Comparison of ENCODE assay signal across 15 cellular contexts in genomic region chr19:18850560-18851375, GRCh38. TPM values are rescaled to one million over a fixed set of nuclear protein-coding genes. Genes with fewer than 3 reads are reported as not detected.
DNase-seq lines count a peak whose midpoint lies in the region; ATAC-seq and TF ChIP-seq lines count a peak whose summit lies in the region.
"Had no signal": no experiment of that assay in that cellular context is flagged by ENCODE, and none has a peak within 500 bp of the region (broad histone marks: within the 10 kb centered on the region; RNA-seq: fewer than 3 reads in every experiment).

No MANE protein-coding gene starts in this region.

- peaks cover 69 to 75% of the 10 kb centered on the region in 2 experiments for H3K36me3 ChIP-seq in trophoblast cell (ENCODE audit: control insufficient read depth in 1 of 2, insufficient read depth in 2 of 2, low read length in 2 of 2)
- H3K36me3 ChIP-seq in upper lobe of left lung, result peaks cover 41 to 67% (median 62%) of the 10 kb centered on the region in 4 donors
- H3K36me3 ChIP-seq in hepatocyte (replicated peaks; ENCODE audit: insufficient read depth, low read depth), result no peaks in the 10 kb centered on the region
- H3K36me3 ChIP-seq in endodermal cell (ENCODE audit: control insufficient read depth, insufficient read depth, low read length), result peaks cover 79% of the 10 kb centered on the region

- no peak overlapping the region for H3K4me2 ChIP-seq in trophoblast cell (ENCODE audit: low read length)
- no peak overlapping the region for H3K4me2 ChIP-seq in hepatocyte

- H3K79me1 ChIP-seq in trophoblast cell (ENCODE audit: low read length), result peaks cover 6% of the 10 kb centered on the region

- H3K14ac ChIP-seq in trophoblast cell (ENCODE audit: low read length), result no peak overlapping the region

- H3K4ac ChIP-seq in trophoblast cell (ENCODE audit: low read depth, low read length), result peak overlapping the region; percentile 12

- H3K18ac ChIP-seq in trophoblast cell (ENCODE audit: low read length), result peak overlapping the region; percentile 34

- H4K20me1 ChIP-seq in hepatocyte (ENCODE audit: insufficient read depth, poor library complexity, severe bottlenecking), result peaks cover 63% of the 10 kb centered on the region

- H2BK5ac ChIP-seq in trophoblast cell (ENCODE audit: low read depth, low read length, poor library complexity), result no peak overlapping the region

- H3K36me3 Mint-ChIP-seq in endodermal cell (ENCODE audit: low read depth), result peaks cover 64% of the 10 kb centered on the region

- no peak overlapping the region for H3K4me3 ChIP-seq in trophoblast cell (ENCODE audit: low read depth, low read length)
- no peak overlapping the region for H3K4me3 ChIP-seq in upper lobe of left lung
- no peak overlapping the region for H3K4me3 ChIP-seq in hepatocyte
- H3K4me3 ChIP-seq in endodermal cell (ENCODE audit: low read length), result no peak overlapping the region

- no peaks in the 10 kb centered on the region for H3K9me2 ChIP-seq in hepatocyte (replicated peaks; ENCODE audit: insufficient read depth)

- H2BK12ac ChIP-seq in trophoblast cell (ENCODE audit: low read length), result no peak overlapping the region

- H2BK120ac ChIP-seq in trophoblast cell (ENCODE audit: insufficient read depth, low read length, poor library complexity), result no peak overlapping the region

- no CpG with 5 or more reads among the region's 26 CpGs for WGBS in trophoblast cell (ENCODE audit: extremely low coverage, insufficient coverage, insufficient read length)
- WGBS in upper lobe of left lung, 2 donors, result 82 to 88% methylated on average over 17 to 26 of the region's 26 CpGs
- 87% methylated on average over 26 of the region's 26 CpGs for WGBS in hepatocyte (ENCODE audit: low lambda C conversion rate, missing lambda C conversion rate)
- whole genome bisulfite sequencing in endodermal cell (ENCODE audit: insufficient coverage in 1 of 2, insufficient read length in 1 of 2), 2 experiments, result 93 to 98% methylated on average over 8 to 25 of the region's 26 CpGs

- no peak overlapping the region for H2AK5ac ChIP-seq in trophoblast cell (ENCODE audit: low read length)

- H3K9ac ChIP-seq in trophoblast cell (ENCODE audit: low read length) (no peak overlapping the region), endodermal cell (ENCODE audit: extremely low read depth, low read length, poor library complexity, severe bottlenecking) (no peak overlapping the region)

- H3K79me2 ChIP-seq in trophoblast cell (ENCODE audit: control insufficient read depth, insufficient read depth, low read length, poor library complexity), result peaks cover 5% of the 10 kb centered on the region
- peaks cover 62% of the 10 kb centered on the region for H3K79me2 ChIP-seq in hepatocyte

- no peaks in the 10 kb centered on the region for H3K27me3 ChIP-seq in trophoblast cell (ENCODE audit: insufficient read depth, low read length)
- no peaks in the 10 kb centered on the region for H3K27me3 ChIP-seq in upper lobe of left lung
- H3K27me3 ChIP-seq in hepatocyte, result no peaks in the 10 kb centered on the region
- no peaks in the 10 kb centered on the region for H3K27me3 ChIP-seq in endodermal cell (ENCODE audit: control insufficient read depth, insufficient read depth, low read length, poor library complexity, severe bottlenecking)

- H3K9me3 ChIP-seq in trophoblast cell (ENCODE audit: insufficient read depth, low read depth, low read length) (peaks cover 1% of the 10 kb centered on the region), upper lobe of left lung (no peaks in the 10 kb centered on the region), hepatocyte (ENCODE audit: low read depth) (no peaks in the 10 kb centered on the region), endodermal cell (ENCODE audit: control insufficient read depth, low read length) (no peaks in the 10 kb centered on the region)

- H3K4me1 ChIP-seq in trophoblast cell (ENCODE audit: control insufficient read depth in 1 of 2, insufficient read depth in 2 of 2, low read length in 2 of 2) (peaks cover 15 to 30% of the 10 kb centered on the region in 2 experiments), upper lobe of left lung (peaks cover 41 to 59% (median 47%) of the 10 kb centered on the region in 4 donors), hepatocyte (ENCODE audit: insufficient read depth) (peaks cover 16% of the 10 kb centered on the region), endodermal cell (ENCODE audit: control insufficient read depth, insufficient read depth, low read length) (peaks cover 5% of the 10 kb centered on the region)

- H3K27ac Mint-ChIP-seq in endodermal cell, result no peak overlapping the region
- H3K27ac Mint-ChIP-seq: activated naive CD4-positive, alpha-beta T cell treated with anti-CD3 and anti-CD28 coated beads for 36 hours; CD8-positive, alpha-beta T cell had no signal

- TF ChIP-seq EP300 in upper lobe of left lung (IDR thresholded peaks at IDR 0.05), result no peak

- H2AFZ ChIP-seq in trophoblast cell (ENCODE audit: insufficient read depth, low read length, poor library complexity) (no peak overlapping the region), hepatocyte (no peak overlapping the region)

- H3K23ac ChIP-seq in trophoblast cell (ENCODE audit: low read length), result no peak overlapping the region

- no peak overlapping the region for H3K4me3 Mint-ChIP-seq in endodermal cell
- H3K4me3 Mint-ChIP-seq: activated naive CD4-positive, alpha-beta T cell treated with anti-CD3 and anti-CD28 coated beads for 36 hours; CD8-positive, alpha-beta T cell had no signal

- TF ChIP-seq CTCF in upper lobe of left lung (IDR thresholded peaks at IDR 0.05), result peak in 1 of 6 experiments; percentile 7
- no peak for TF ChIP-seq CTCF in hepatocyte (IDR thresholded peaks at IDR 0.05; ENCODE audit: poor library complexity)
- no peak for TF ChIP-seq CTCF in endodermal cell (conservative IDR thresholded peaks at IDR 0.05)

- H3K9me3 Mint-ChIP-seq in endodermal cell, result no peaks in the 10 kb centered on the region
- H3K9me3 Mint-ChIP-seq: activated naive CD4-positive, alpha-beta T cell treated with anti-CD3 and anti-CD28 coated beads for 36 hours; CD8-positive, alpha-beta T cell had no signal

- no peak overlapping the region for H4K12ac ChIP-seq in trophoblast cell (ENCODE audit: low read depth, low read length)

- no peak for ATAC-seq in upper lobe of left lung (ENCODE audit: low FRiP score in 2 of 2)
- no peak for ATAC-seq in HG03521 (IDR thresholded peaks at IDR 0.05; ENCODE audit: unreplicated experiment)
- ATAC-seq: CD8-positive, alpha-beta T cell had no signal

- H3K27me3 Mint-ChIP-seq in endodermal cell (ENCODE audit: insufficient read depth), result no peaks in the 10 kb centered on the region

- H4K8ac ChIP-seq in trophoblast cell (ENCODE audit: low read depth, low read length), result no peak overlapping the region

- TF ChIP-seq POLR2A in upper lobe of left lung (IDR thresholded peaks at IDR 0.05), result no peak

- H4K91ac ChIP-seq in trophoblast cell (ENCODE audit: low read depth, low read length), result no peak overlapping the region

- H3K4me1 Mint-ChIP-seq in endodermal cell, result peaks cover 11% of the 10 kb centered on the region

- H3K27ac ChIP-seq in epithelial cell of prostate, result peak overlapping the region; percentile 49
- peak overlapping the region; percentile 35 for H3K27ac ChIP-seq in trophoblast cell (ENCODE audit: low read depth, low read length)
- H3K27ac ChIP-seq in upper lobe of left lung, result peak overlapping the region in 3 of 4 donors; percentile 45 to 92 (median 87)
- no peak overlapping the region for H3K27ac ChIP-seq in hepatocyte
- H3K27ac ChIP-seq in endodermal cell (ENCODE audit: low read depth, low read length), result no peak overlapping the region

- peak; percentile 15 for DNase-seq in activated T-cell treated with anti-CD3 and anti-CD28 coated beads, Interleukin-2, amount 50 U/mL, for 1 hour
- DNase-seq in activated T-cell treated with anti-CD3 and anti-CD28 coated beads, Interleukin-2, amount 50 U/mL, for 48 hours, result no peak
- DNase-seq in epithelial cell of prostate (ENCODE audit: low read depth, low spot score) (peak; percentile 22), trophoblast cell (peak; percentile 34 to 47), upper lobe of left lung (peak in 1 of 2 donors; percentile 76), hepatocyte (ENCODE audit: low spot score) (no peak), endodermal cell (no peak)
- DNase-seq: activated naive CD4-positive, alpha-beta T cell treated with anti-CD3 and anti-CD28 coated beads for 36 hours; central memory CD4-positive, alpha-beta T cell; midbrain; NCI-H2171; stimulated activated CD4-positive, alpha-beta T cell treated with anti-CD3 and anti-CD28 coated beads, Interleukin-1b, Interleukin-23, amount 100 ng/mL, for 48 hours had no signal

RNA-seq across cellular contexts. Expression of gene UPF1, which starts 19.0 kb away (rescaled TPM):
- 38.1 and 38.7 TPM in 2 replicates for polyA plus RNA-seq in trophoblast cell (2013)
- total RNA-seq in upper lobe of left lung (100 to 1,000 TPM in 2 of 6 donors, 10 to 100 TPM in 4; 68.9 to 157 (median 86.3) TPM), hepatocyte (24.5 and 47.2 TPM in 2 replicates), endodermal cell (10 to 100 TPM; 82.1 to 87.3 TPM)
- polyA plus RNA-seq in hepatocyte, result 22.2 and 27.0 TPM in 2 replicates
- polyA plus RNA-seq in endodermal cell (2013, experiment 1 of 2), result 38.3 TPM
- 37.6 TPM for polyA plus RNA-seq in endodermal cell (2013, experiment 2 of 2)

RNA-seq across cellular contexts. Expression of gene CERS1, which starts 45.2 kb away (rescaled TPM):
- 3.3 and 3.9 TPM in 2 replicates for polyA plus RNA-seq in trophoblast cell (2013)
- under 1 TPM in 2 of 6 donors, not detected in 4; 0.20 to 0.30 TPM for total RNA-seq in upper lobe of left lung
- 3.0 and 5.3 TPM in 2 replicates for total RNA-seq in hepatocyte
- 4.9 and 5.7 TPM in 2 replicates for polyA plus RNA-seq in hepatocyte
- total RNA-seq in endodermal cell, result 10 to 100 TPM; 16.6 to 25.5 TPM
- 16.9 TPM for polyA plus RNA-seq in endodermal cell (2013, experiment 1 of 2)
- polyA plus RNA-seq in endodermal cell (2013, experiment 2 of 2), result 19.0 TPM
- total RNA-seq: activated naive CD4-positive, alpha-beta T cell treated with anti-CD3 and anti-CD28 coated beads for 36 hours; CD8-positive, alpha-beta T cell; Daoy had no signal

RNA-seq across cellular contexts. Expression of gene COMP, which starts 59.7 kb away (rescaled TPM):
- 0.10 and 0.11 TPM in 2 replicates for polyA plus RNA-seq in trophoblast cell (2013)
- total RNA-seq in upper lobe of left lung (1 to 10 TPM in 4 of 6 donors, not detected in 2; 1.8 to 8.5 (median 4.3) TPM), hepatocyte (2.8 and 3.0 TPM in 2 replicates), endodermal cell (not detected)
- 12.5 and 16.3 TPM in 2 replicates for polyA plus RNA-seq in hepatocyte
- polyA plus RNA-seq in endodermal cell (2013, experiment 1 of 2), result 0.96 TPM
- 1.8 TPM for polyA plus RNA-seq in endodermal cell (2013, experiment 2 of 2)
- total RNA-seq: activated naive CD4-positive, alpha-beta T cell treated with anti-CD3 and anti-CD28 coated beads for 36 hours; CD8-positive, alpha-beta T cell; Daoy had no signal

Comparison
In these comparisons a context has a peak if more than half of its experiments do, and no peak if none do; other contexts are left out.
1. DNase-seq: peak in activated T-cell treated with anti-CD3 and anti-CD28 coated beads, Interleukin-2, amount 50 U/mL, for 1 hour (single experiment), epithelial cell of prostate (single experiment) and trophoblast cell (2 of 2); none in activated T-cell treated with anti-CD3 and anti-CD28 coated beads, Interleukin-2, amount 50 U/mL, for 48 hours (0 of 2), hepatocyte (single experiment) and endodermal cell (single experiment).
2. H3K27ac ChIP-seq: peak in epithelial cell of prostate (single experiment), trophoblast cell (single experiment) and upper lobe of left lung (3 of 4); none in hepatocyte (single experiment) and endodermal cell (single experiment).